ENCODE assay signal across 19 cellular contexts in the genomic region with DNA sequence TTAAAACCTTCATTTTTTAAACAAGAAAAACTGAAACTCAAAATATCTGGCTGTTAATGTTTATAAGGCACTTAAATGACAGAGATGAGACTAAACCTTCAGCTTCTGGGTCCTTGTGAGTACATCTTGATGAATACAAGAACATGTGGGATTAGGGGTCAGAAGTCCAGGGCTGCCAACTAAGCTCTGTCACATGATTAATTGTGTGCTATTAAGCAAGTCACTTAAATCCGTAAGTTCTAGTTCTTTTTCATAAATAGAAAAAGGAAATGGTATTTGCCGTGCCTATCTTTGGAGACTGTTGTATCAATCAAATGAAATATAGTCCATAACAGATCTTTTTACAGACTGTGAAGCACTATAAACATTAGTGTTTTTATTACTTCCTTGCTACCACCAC. TPM values are rescaled to one million over a fixed set of nuclear protein-coding genes. Genes with fewer than 3 reads are reported as not detected.
DNase-seq lines count a peak whose midpoint lies in the region; FAIRE-seq and TF ChIP-seq lines count a peak whose summit lies in the region.
"Had no signal": no experiment of that assay in that cellular context is flagged by ENCODE, and none has a peak within 500 bp of the region (broad histone marks: within the 10 kb centered on the region; RNA-seq: fewer than 3 reads in every experiment).

No MANE protein-coding gene starts in this region.

- H3K27ac ChIP-seq in astrocyte (ENCODE audit: low read depth, low read length) (no peak overlapping the region), mesendoderm (ENCODE audit: low read depth, low read length) (no peak overlapping the region)
- H3K27ac ChIP-seq: neutrophil had no signal

- no peaks in the 10 kb centered on the region for H3K9me3 Mint-ChIP-seq in astrocyte (ENCODE audit: unreplicated experiment)
- H3K9me3 Mint-ChIP-seq in activated naive CD4-positive, alpha-beta T cell treated with anti-CD3 and anti-CD28 coated beads, Interleukin-2, amount 10 ng/mL, durations not matched to agents 7 days and 5 days: no peaks in the 10 kb centered on the region
- H3K9me3 Mint-ChIP-seq: CD4-positive, alpha-beta memory T cell; dendritic cell treated with granulocyte-macrophage colony-stimulating factor and Interleukin-4, amounts not matched to agents 40 ng/mL and 50 ng/mL, for 4 days had no signal

- H2BK5ac ChIP-seq in mesendoderm (ENCODE audit: low read length): no peak overlapping the region

- no peaks in the 10 kb centered on the region for H3K4me1 Mint-ChIP-seq in astrocyte (ENCODE audit: low read depth, unreplicated experiment)
- H3K4me1 Mint-ChIP-seq in activated naive CD4-positive, alpha-beta T cell treated with anti-CD3 and anti-CD28 coated beads, Interleukin-2, amount 10 ng/mL, durations not matched to agents 7 days and 5 days: no peaks in the 10 kb centered on the region

- peak; percentile 26 for DNase-seq in Caki2 (ENCODE audit: low read depth)
- DNase-seq in NCI-H82 treated with DMSO at 0.1 percent for 48 hours (lab: John Stamatoyannopoulos, UW; ENCODE audit: unreplicated experiment): peak; percentile 46
- peak; percentile 59 for DNase-seq in astrocyte (ENCODE audit: low read depth)
- DNase-seq in kidney tubule cell (ENCODE audit: low spot score): peak; percentile 14
- no peak for DNase-seq in NCI-H2196 (lab: John Stamatoyannopoulos, UW; ENCODE audit: unreplicated experiment)
- no peak for DNase-seq in activated naive CD4-positive, alpha-beta T cell treated with anti-CD3 and anti-CD28 coated beads, Interleukin-2, amount 10 ng/mL, durations not matched to agents 7 days and 5 days
- no peak for DNase-seq in mesendoderm
- no peak for DNase-seq in nucleus accumbens (lab: John Stamatoyannopoulos, UW)
- DNase-seq: activated CD4-positive, alpha-beta T cell treated with anti-CD3 and anti-CD28 coated beads for 4 hours; activated CD8-positive, alpha-beta memory T cell treated with anti-CD3 and anti-CD28 coated beads, Interleukin-2, amount 50 U/mL, for 4 hours; activated gamma-delta T cell treated with Interleukin-2 at 50 U/mL for 16 hours; CD4-positive, alpha-beta memory T cell; left colon; NCI-H187; NCI-H446; right cardiac atrium; stimulated activated CD4-positive, alpha-beta T cell treated with anti-CD3 and anti-CD28 coated beads, Interleukin-2, amount 100 ng/mL, for 48 hours had no signal

- peaks cover under 1% of the 10 kb centered on the region for H3K27me3 Mint-ChIP-seq in astrocyte (ENCODE audit: low read depth, unreplicated experiment)
- H3K27me3 Mint-ChIP-seq in activated naive CD4-positive, alpha-beta T cell treated with anti-CD3 and anti-CD28 coated beads, Interleukin-2, amount 10 ng/mL, durations not matched to agents 7 days and 5 days: no peaks in the 10 kb centered on the region
- H3K27me3 Mint-ChIP-seq: CD4-positive, alpha-beta memory T cell had no signal

- H3K36me3 ChIP-seq in astrocyte (ENCODE audit: insufficient read depth, low read length) (no peaks in the 10 kb centered on the region), mesendoderm (ENCODE audit: control insufficient read depth, insufficient read depth, low read length) (no peaks in the 10 kb centered on the region)
- H3K36me3 ChIP-seq: neutrophil had no signal

- in situ Hi-C loops in Caki2 (cut with HindIII; ENCODE audit: low pct_unique_long_range_greater_than_20kb, low sequenced_read_pairs): no loop called here

- no peak overlapping the region for H2BK120ac ChIP-seq in mesendoderm (ENCODE audit: low read depth, low read length)

- no peak overlapping the region for H4K5ac ChIP-seq in mesendoderm (ENCODE audit: low read length)

- no peaks in the 10 kb centered on the region for H3K79me1 ChIP-seq in mesendoderm (ENCODE audit: low read length)

- no CpG with 5 or more reads among the region's 2 CpGs for WGBS in mesendoderm (ENCODE audit: extremely low coverage, insufficient coverage, low lambda C conversion rate)

- H4K20me1 ChIP-seq in astrocyte (ENCODE audit: insufficient read depth, low read length): no peaks in the 10 kb centered on the region

- no peak overlapping the region for H2BK15ac ChIP-seq in mesendoderm (replicated peaks; ENCODE audit: low read depth)

- H3K18ac ChIP-seq in mesendoderm (ENCODE audit: low read length): no peak overlapping the region

- no peak overlapping the region for H2AK5ac ChIP-seq in mesendoderm (ENCODE audit: low read length)

- H3K4me2 ChIP-seq in astrocyte (ENCODE audit: low read length): peak overlapping the region; percentile 25
- H3K4me2 ChIP-seq in mesendoderm (ENCODE audit: low read length): no peak overlapping the region

- H3K4me3 ChIP-seq in astrocyte (ENCODE audit: insufficient read depth, low read depth, low read length) (no peak overlapping the region), mesendoderm (ENCODE audit: low read length) (no peak overlapping the region)

- H3K4ac ChIP-seq in mesendoderm (ENCODE audit: low read depth, low read length): no peak overlapping the region

- H3K79me2 ChIP-seq in astrocyte (ENCODE audit: insufficient read depth, low read length) (no peaks in the 10 kb centered on the region), mesendoderm (ENCODE audit: control insufficient read depth, insufficient read depth, low read length) (no peaks in the 10 kb centered on the region)

- no peaks in the 10 kb centered on the region for H3K36me3 Mint-ChIP-seq in astrocyte (ENCODE audit: low read depth, unreplicated experiment)
- H3K36me3 Mint-ChIP-seq in activated naive CD4-positive, alpha-beta T cell treated with anti-CD3 and anti-CD28 coated beads, Interleukin-2, amount 10 ng/mL, durations not matched to agents 7 days and 5 days: no peaks in the 10 kb centered on the region
- H3K36me3 Mint-ChIP-seq: CD4-positive, alpha-beta memory T cell had no signal

- no peak overlapping the region for H3K56ac ChIP-seq in mesendoderm (ENCODE audit: low read length)

- H3K9ac ChIP-seq in astrocyte (ENCODE audit: low read length): no peak overlapping the region
- no peak overlapping the region for H3K9ac ChIP-seq in mesendoderm (ENCODE audit: low read length)

- no peak overlapping the region for H4K8ac ChIP-seq in mesendoderm (ENCODE audit: low read depth, low read length)

- no peak for TF ChIP-seq CTCF in astrocyte (IDR thresholded peaks at IDR 0.05; ENCODE audit: insufficient read depth, low read depth, low read length)

- no peak for FAIRE-seq in astrocyte (lab: Jason Lieb, UNC)

- H3K4me1 ChIP-seq in astrocyte (ENCODE audit: insufficient read depth, low read length) (no peaks in the 10 kb centered on the region), mesendoderm (ENCODE audit: control insufficient read depth, low read depth, low read length) (no peaks in the 10 kb centered on the region)

- no peaks in the 10 kb centered on the region for H3K9me3 ChIP-seq in astrocyte (ENCODE audit: insufficient read depth, low read depth, low read length)
- H3K9me3 ChIP-seq: neutrophil had no signal

- no peak overlapping the region for H3K27ac Mint-ChIP-seq in astrocyte (ENCODE audit: unreplicated experiment)
- H3K27ac Mint-ChIP-seq in activated naive CD4-positive, alpha-beta T cell treated with anti-CD3 and anti-CD28 coated beads, Interleukin-2, amount 10 ng/mL, durations not matched to agents 7 days and 5 days: no peak overlapping the region
- H3K27ac Mint-ChIP-seq: CD4-positive, alpha-beta memory T cell; dendritic cell treated with granulocyte-macrophage colony-stimulating factor and Interleukin-4, amounts not matched to agents 40 ng/mL and 50 ng/mL, for 4 days had no signal

- H3K27me3 ChIP-seq in astrocyte (ENCODE audit: insufficient read depth, low read length): no peaks in the 10 kb centered on the region
- H3K27me3 ChIP-seq in mesendoderm (ENCODE audit: insufficient read depth, low read length, poor library complexity): no peaks in the 10 kb centered on the region

- H2AFZ ChIP-seq in astrocyte (ENCODE audit: low read depth, low read length): peak overlapping the region; percentile 40

- H3K4me3 Mint-ChIP-seq in astrocyte (ENCODE audit: unreplicated experiment): no peak overlapping the region
- H3K4me3 Mint-ChIP-seq in activated naive CD4-positive, alpha-beta T cell treated with anti-CD3 and anti-CD28 coated beads, Interleukin-2, amount 10 ng/mL, durations not matched to agents 7 days and 5 days: no peak overlapping the region
- H3K4me3 Mint-ChIP-seq: CD4-positive, alpha-beta memory T cell; dendritic cell treated with granulocyte-macrophage colony-stimulating factor and Interleukin-4, amounts not matched to agents 40 ng/mL and 50 ng/mL, for 4 days had no signal

- CTCF ChIA-PET in activated naive CD4-positive, alpha-beta T cell treated with anti-CD3 and anti-CD28 coated beads, Interleukin-2, amount 10 ng/mL, durations not matched to agents 7 days and 5 days (lab: Charles Lee): interaction anchor here (0.6 to 1.5 kb wide), 5 partner anchors 11 to 896 kb away, joined by 3 to 5 read pairs (median 4); no protein-coding TSS in a partner anchor

- no peak overlapping the region for H3K23ac ChIP-seq in mesendoderm (ENCODE audit: low read length)

RNA-seq across cellular contexts. Expression of gene KCTD3, which starts 43.2 kb away (rescaled TPM):
- 22.2 and 27.1 TPM in 2 replicates for total RNA-seq in Caki2 (2014; rRNA removed; shearing (Covaris generic); ENCODE audit: low replicate concordance)
- total RNA-seq in astrocyte: 24.2 and 25.2 TPM in 2 replicates
- polyA plus RNA-seq in mesendoderm (2013, experiment 1 of 2): 27.9 TPM
- 28.1 TPM for polyA plus RNA-seq in mesendoderm (2013, experiment 2 of 2)

Comparison
In these comparisons a context has a peak if more than half of its experiments do, and no peak if none do; other contexts are left out.
1. DNase-seq: peak in Caki2 (single experiment), NCI-H82 treated with DMSO at 0.1 percent for 48 hours (single experiment), astrocyte (single experiment) and kidney tubule cell (single experiment); none in NCI-H2196 (single experiment), activated naive CD4-positive, alpha-beta T cell treated with anti-CD3 and anti-CD28 coated beads, Interleukin-2, amount 10 ng/mL, durations not matched to agents 7 days and 5 days (single experiment), mesendoderm (single experiment) and nucleus accumbens (0 of 56).